Comparison of ENCODE assay signal across 1 cellular context in the genomic region with DNA sequence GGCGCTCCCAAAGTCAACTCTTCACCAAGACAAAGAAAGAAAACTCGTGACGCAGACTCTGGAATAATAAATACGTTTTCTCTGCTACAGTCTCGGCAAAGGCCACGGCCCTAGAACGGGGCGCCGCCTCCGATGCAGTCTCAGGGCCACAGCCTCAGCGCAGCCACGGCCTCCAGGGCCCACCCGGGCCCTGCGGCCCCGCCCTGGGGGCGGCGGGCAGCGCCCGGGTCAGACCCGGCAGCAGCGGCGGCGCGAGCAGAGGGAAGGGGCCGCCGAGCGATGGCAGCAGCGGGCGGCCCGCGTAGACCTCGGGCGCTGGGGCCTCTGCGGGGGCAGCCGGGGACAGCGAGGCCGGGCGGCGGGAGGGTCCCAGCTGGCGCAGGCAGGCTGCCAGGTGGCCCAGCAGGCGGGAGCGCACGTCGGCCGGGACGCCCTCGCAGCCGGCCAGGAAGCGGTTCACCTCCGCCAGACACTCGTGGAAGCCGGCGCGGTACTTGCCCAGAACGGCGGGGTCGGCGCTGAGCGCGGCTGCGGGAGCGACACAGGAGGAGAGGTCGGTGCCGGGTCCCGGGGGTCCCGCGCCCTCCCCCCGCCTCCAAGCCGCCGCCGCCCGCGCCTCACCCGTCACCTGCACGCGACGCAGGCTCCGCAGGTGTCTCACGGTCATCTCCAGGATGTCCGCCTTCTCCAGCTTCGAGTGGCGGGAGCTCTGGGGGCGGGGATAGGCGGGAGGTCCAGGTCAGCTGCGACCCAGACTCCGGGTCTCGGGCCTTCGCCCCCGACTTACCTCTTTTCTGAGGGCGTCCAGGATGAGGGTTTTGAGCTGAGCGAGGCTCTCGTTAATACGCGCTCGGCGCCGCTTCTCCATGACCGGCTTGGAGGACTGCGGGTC.
A peak's percentile ranks its signal among the peaks of the same experiment; 100 is the strongest.
TF ChIP-seq lines count a peak whose summit lies in the region.

No MANE protein-coding gene starts in this region.

TF ChIP-seq in K562, 482 proteins besides CTCF, POLR2A, EP300 and RAD21 (continues in another document):
- TF ChIP-seq, protein P1, sequence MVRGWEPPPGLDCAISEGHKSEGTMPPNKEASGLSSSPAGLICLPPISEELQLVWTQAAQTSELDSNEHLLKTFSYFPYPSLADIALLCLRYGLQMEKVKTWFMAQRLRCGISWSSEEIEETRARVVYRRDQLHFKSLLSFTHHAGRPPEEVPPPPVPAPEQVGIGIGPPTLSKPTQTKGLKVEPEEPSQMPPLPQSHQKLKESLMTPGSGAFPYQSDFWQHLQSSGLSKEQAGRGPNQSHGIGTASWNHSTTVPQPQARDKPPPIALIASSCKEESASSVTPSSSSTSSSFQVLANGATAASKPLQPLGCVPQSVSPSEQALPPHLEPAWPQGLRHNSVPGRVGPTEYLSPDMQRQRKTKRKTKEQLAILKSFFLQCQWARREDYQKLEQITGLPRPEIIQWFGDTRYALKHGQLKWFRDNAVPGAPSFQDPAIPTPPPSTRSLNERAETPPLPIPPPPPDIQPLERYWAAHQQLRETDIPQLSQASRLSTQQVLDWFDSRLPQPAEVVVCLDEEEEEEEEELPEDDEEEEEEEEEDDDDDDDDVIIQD (CRISPR knock-in tag; IDR thresholded peaks at IDR 0.05) = no peak
- TF ChIP-seq, protein P2, sequence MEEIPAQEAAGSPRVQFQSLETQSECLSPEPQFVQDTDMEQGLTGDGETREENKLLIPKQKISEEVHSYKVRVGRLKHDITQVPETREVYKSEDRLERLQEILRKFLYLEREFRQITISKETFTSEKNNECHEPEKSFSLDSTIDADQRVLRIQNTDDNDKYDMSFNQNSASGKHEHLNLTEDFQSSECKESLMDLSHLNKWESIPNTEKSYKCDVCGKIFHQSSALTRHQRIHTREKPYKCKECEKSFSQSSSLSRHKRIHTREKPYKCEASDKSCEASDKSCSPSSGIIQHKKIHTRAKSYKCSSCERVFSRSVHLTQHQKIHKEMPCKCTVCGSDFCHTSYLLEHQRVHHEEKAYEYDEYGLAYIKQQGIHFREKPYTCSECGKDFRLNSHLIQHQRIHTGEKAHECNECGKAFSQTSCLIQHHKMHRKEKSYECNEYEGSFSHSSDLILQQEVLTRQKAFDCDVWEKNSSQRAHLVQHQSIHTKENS (CRISPR knock-in tag; IDR thresholded peaks at IDR 0.05) = no peak
- TF ChIP-seq ZC3H11A (IDR thresholded peaks at IDR 0.05; ENCODE audit: low read depth, low read length) = no peak
- TF ChIP-seq ELF2 (CRISPR knock-in tag; IDR thresholded peaks at IDR 0.05) = no peak
- TF ChIP-seq, protein P3, sequence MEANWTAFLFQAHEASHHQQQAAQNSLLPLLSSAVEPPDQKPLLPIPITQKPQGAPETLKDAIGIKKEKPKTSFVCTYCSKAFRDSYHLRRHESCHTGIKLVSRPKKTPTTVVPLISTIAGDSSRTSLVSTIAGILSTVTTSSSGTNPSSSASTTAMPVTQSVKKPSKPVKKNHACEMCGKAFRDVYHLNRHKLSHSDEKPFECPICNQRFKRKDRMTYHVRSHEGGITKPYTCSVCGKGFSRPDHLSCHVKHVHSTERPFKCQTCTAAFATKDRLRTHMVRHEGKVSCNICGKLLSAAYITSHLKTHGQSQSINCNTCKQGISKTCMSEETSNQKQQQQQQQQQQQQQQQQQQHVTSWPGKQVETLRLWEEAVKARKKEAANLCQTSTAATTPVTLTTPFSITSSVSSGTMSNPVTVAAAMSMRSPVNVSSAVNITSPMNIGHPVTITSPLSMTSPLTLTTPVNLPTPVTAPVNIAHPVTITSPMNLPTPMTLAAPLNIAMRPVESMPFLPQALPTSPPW (CRISPR knock-in tag; IDR thresholded peaks at IDR 0.05) = peak; percentile 43
- TF ChIP-seq POLR2AphosphoS5 (IDR thresholded peaks at IDR 0.05; ENCODE audit: control insufficient read depth, insufficient read depth, low read depth, low read length) = no peak
- TF ChIP-seq PHB (CRISPR knock-in tag; IDR thresholded peaks at IDR 0.05) = 0 out of 2 replicates have a peak, but pooled peaks have one; percentile 39
- TF ChIP-seq, protein P4, sequence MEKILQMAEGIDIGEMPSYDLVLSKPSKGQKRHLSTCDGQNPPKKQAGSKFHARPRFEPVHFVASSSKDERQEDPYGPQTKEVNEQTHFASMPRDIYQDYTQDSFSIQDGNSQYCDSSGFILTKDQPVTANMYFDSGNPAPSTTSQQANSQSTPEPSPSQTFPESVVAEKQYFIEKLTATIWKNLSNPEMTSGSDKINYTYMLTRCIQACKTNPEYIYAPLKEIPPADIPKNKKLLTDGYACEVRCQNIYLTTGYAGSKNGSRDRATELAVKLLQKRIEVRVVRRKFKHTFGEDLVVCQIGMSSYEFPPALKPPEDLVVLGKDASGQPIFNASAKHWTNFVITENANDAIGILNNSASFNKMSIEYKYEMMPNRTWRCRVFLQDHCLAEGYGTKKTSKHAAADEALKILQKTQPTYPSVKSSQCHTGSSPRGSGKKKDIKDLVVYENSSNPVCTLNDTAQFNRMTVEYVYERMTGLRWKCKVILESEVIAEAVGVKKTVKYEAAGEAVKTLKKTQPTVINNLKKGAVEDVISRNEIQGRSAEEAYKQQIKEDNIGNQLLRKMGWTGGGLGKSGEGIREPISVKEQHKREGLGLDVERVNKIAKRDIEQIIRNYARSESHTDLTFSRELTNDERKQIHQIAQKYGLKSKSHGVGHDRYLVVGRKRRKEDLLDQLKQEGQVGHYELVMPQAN (IDR thresholded peaks at IDR 0.05; ENCODE audit: borderline replicate concordance) = no peak
- TF ChIP-seq YY1 (IDR thresholded peaks at IDR 0.05; ENCODE audit: borderline replicate concordance in 1 of 3, control insufficient read depth in 1 of 3, extremely low read depth in 1 of 3, insufficient read depth in 3 of 3, insufficient read length in 1 of 3, insufficient replicate concordance in 2 of 3, low read depth in 1 of 3, low read length in 2 of 3) = peak in 1 of 3 experiments; percentile 41
- no peak for TF ChIP-seq ZNF124 (CRISPR knock-in tag; IDR thresholded peaks at IDR 0.05)
- no peak for TF ChIP-seq ZNF263 (CRISPR knock-in tag; IDR thresholded peaks at IDR 0.05; ENCODE audit: borderline replicate concordance)
- peak; percentile 24 for TF ChIP-seq TAF1 (IDR thresholded peaks at IDR 0.05; ENCODE audit: control insufficient read depth, extremely low read depth, insufficient read depth, low read length, severe bottlenecking)
- TF ChIP-seq, protein P5, sequence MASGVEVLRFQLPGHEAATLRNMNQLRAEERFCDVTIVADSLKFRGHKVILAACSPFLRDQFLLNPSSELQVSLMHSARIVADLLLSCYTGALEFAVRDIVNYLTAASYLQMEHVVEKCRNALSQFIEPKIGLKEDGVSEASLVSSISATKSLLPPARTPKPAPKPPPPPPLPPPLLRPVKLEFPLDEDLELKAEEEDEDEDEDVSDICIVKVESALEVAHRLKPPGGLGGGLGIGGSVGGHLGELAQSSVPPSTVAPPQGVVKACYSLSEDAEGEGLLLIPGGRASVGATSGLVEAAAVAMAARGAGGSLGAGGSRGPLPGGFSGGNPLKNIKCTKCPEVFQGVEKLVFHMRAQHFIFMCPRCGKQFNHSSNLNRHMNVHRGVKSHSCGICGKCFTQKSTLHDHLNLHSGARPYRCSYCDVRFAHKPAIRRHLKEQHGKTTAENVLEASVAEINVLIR (CRISPR knock-in tag; IDR thresholded peaks at IDR 0.05) = no peak
- TF ChIP-seq, protein P6, sequence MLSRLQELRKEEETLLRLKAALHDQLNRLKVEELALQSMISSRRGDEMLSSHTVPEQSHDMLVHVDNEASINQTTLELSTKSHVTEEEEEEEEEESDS (CRISPR knock-in tag; IDR thresholded peaks at IDR 0.05) = no peak
- 0 out of 2 replicates have a peak, but pooled peaks have one; percentile 28 for TF ChIP-seq ZNF24 (IDR thresholded peaks at IDR 0.05)
- peak; percentile 10 for TF ChIP-seq KDM5B (IDR thresholded peaks at IDR 0.05; ENCODE audit: insufficient replicate concordance, low read depth, low read length)
- TF ChIP-seq NRF1 (conservative IDR thresholded peaks at IDR 0.05 in 1 of 2, IDR thresholded peaks at IDR 0.05 in 1 of 2) = peak; percentile 15 to 23; a peak in 1 of 4 replicates
- no peak for TF ChIP-seq ZNF780A (CRISPR knock-in tag; IDR thresholded peaks at IDR 0.05)
- TF ChIP-seq, protein P7, sequence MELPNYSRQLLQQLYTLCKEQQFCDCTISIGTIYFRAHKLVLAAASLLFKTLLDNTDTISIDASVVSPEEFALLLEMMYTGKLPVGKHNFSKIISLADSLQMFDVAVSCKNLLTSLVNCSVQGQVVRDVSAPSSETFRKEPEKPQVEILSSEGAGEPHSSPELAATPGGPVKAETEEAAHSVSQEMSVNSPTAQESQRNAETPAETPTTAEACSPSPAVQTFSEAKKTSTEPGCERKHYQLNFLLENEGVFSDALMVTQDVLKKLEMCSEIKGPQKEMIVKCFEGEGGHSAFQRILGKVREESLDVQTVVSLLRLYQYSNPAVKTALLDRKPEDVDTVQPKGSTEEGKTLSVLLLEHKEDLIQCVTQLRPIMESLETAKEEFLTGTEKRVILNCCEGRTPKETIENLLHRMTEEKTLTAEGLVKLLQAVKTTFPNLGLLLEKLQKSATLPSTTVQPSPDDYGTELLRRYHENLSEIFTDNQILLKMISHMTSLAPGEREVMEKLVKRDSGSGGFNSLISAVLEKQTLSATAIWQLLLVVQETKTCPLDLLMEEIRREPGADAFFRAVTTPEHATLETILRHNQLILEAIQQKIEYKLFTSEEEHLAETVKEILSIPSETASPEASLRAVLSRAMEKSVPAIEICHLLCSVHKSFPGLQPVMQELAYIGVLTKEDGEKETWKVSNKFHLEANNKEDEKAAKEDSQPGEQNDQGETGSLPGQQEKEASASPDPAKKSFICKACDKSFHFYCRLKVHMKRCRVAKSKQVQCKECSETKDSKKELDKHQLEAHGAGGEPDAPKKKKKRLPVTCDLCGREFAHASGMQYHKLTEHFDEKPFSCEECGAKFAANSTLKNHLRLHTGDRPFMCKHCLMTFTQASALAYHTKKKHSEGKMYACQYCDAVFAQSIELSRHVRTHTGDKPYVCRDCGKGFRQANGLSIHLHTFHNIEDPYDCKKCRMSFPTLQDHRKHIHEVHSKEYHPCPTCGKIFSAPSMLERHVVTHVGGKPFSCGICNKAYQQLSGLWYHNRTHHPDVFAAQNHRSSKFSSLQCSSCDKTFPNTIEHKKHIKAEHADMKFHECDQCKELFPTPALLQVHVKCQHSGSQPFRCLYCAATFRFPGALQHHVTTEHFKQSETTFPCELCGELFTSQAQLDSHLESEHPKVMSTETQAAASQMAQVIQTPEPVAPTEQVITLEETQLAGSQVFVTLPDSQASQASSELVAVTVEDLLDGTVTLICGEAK (IDR thresholded peaks at IDR 0.05) = 0 out of 2 replicates have a peak, but pooled peaks have one; percentile 14
- TF ChIP-seq, protein P7 (CRISPR knock-in tag; IDR thresholded peaks at IDR 0.05) = no peak
- TF ChIP-seq ZNF561 (CRISPR knock-in tag; conservative IDR thresholded peaks at IDR 0.05) = no peak
- TF ChIP-seq, protein P8, sequence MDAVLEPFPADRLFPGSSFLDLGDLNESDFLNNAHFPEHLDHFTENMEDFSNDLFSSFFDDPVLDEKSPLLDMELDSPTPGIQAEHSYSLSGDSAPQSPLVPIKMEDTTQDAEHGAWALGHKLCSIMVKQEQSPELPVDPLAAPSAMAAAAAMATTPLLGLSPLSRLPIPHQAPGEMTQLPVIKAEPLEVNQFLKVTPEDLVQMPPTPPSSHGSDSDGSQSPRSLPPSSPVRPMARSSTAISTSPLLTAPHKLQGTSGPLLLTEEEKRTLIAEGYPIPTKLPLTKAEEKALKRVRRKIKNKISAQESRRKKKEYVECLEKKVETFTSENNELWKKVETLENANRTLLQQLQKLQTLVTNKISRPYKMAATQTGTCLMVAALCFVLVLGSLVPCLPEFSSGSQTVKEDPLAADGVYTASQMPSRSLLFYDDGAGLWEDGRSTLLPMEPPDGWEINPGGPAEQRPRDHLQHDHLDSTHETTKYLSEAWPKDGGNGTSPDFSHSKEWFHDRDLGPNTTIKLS (IDR thresholded peaks at IDR 0.05; ENCODE audit: borderline replicate concordance, low read depth) = 0 out of 2 replicates have a peak, but pooled peaks have one; percentile 38
- peak in 1 of 2 experiments; percentile 25; a peak in 1 of 3 replicates for TF ChIP-seq CBX3 (IDR thresholded peaks at IDR 0.05; ENCODE audit: borderline replicate concordance in 1 of 2, low read length in 2 of 2)
- no peak; the same call in none of the 2 replicates for TF ChIP-seq CREB1 (IDR thresholded peaks at IDR 0.05)
- peak; percentile 69; the same call in 1 of the 2 replicates for TF ChIP-seq CREB1 (CRISPR knock-in tag; IDR thresholded peaks at IDR 0.05)
- TF ChIP-seq ZBTB17 (CRISPR knock-in tag; IDR thresholded peaks at IDR 0.05) = no peak
- no peak; the same call in 1 of the 2 replicates for TF ChIP-seq ZNF12 (CRISPR knock-in tag; IDR thresholded peaks at IDR 0.05)
- no peak; a peak in 1 of 4 replicates for TF ChIP-seq FOXA3 (CRISPR knock-in tag; conservative IDR thresholded peaks at IDR 0.05 in 1 of 2, IDR thresholded peaks at IDR 0.05 in 1 of 2)
- no peak for TF ChIP-seq ZNF77 (CRISPR knock-in tag; IDR thresholded peaks at IDR 0.05)
- no peak for TF ChIP-seq ARHGAP35 (IDR thresholded peaks at IDR 0.05; ENCODE audit: partially characterized antibody)
- TF ChIP-seq, protein P9, sequence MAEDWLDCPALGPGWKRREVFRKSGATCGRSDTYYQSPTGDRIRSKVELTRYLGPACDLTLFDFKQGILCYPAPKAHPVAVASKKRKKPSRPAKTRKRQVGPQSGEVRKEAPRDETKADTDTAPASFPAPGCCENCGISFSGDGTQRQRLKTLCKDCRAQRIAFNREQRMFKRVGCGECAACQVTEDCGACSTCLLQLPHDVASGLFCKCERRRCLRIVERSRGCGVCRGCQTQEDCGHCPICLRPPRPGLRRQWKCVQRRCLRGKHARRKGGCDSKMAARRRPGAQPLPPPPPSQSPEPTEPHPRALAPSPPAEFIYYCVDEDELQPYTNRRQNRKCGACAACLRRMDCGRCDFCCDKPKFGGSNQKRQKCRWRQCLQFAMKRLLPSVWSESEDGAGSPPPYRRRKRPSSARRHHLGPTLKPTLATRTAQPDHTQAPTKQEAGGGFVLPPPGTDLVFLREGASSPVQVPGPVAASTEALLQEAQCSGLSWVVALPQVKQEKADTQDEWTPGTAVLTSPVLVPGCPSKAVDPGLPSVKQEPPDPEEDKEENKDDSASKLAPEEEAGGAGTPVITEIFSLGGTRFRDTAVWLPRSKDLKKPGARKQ (CRISPR knock-in tag; IDR thresholded peaks at IDR 0.05) = no peak
